8 cellular contexts compared by ENCODE assay signal in genomic region chr10:133528845-133529575, GRCh38. TPM values are rescaled to one million over a fixed set of nuclear protein-coding genes. Genes with fewer than 3 reads are reported as not detected.
DNase-seq lines count a peak whose midpoint lies in the region; ATAC-seq, FAIRE-seq and TF ChIP-seq lines count a peak whose summit lies in the region.

No MANE protein-coding gene starts in this region.

- peaks cover 4% of the 10 kb centered on the region for H3K4me1 Mint-ChIP-seq in activated T-helper 1 cell treated with anti-CD3 and anti-CD28 coated beads, Interleukin-12 subunit alpha, Interleukin-12 subunit beta, Interleukin-2, Interleukin-4 antibody, amounts not matched to agents 30 ng/mL and 10 ng/mL and 1 ng/mL, durations not matched to agents 14 hours and 24 hours and 36 hours (ENCODE audit: low read depth)

- dilution Hi-C loops in keratinocyte (cut with MboI; ENCODE audit: extremely low pct_ligation_motif_present, low sequenced_read_pairs): no loop called here

- H3K27ac Mint-ChIP-seq in activated T-helper 1 cell treated with anti-CD3 and anti-CD28 coated beads, Interleukin-12 subunit alpha, Interleukin-12 subunit beta, Interleukin-2, Interleukin-4 antibody, amounts not matched to agents 30 ng/mL and 10 ng/mL and 1 ng/mL, durations not matched to agents 14 hours and 24 hours and 36 hours: no peak overlapping the region

- H3K27me3 Mint-ChIP-seq in activated T-helper 1 cell treated with anti-CD3 and anti-CD28 coated beads, Interleukin-12 subunit alpha, Interleukin-12 subunit beta, Interleukin-2, Interleukin-4 antibody, amounts not matched to agents 30 ng/mL and 10 ng/mL and 1 ng/mL, durations not matched to agents 14 hours and 24 hours and 36 hours (ENCODE audit: insufficient read depth): peaks cover 50% of the 10 kb centered on the region

- no peak overlapping the region for H3K9ac ChIP-seq in keratinocyte (ENCODE audit: control insufficient read depth, extremely low read depth, insufficient read depth, low read length)

- H3K36me3 Mint-ChIP-seq in activated T-helper 1 cell treated with anti-CD3 and anti-CD28 coated beads, Interleukin-12 subunit alpha, Interleukin-12 subunit beta, Interleukin-2, Interleukin-4 antibody, amounts not matched to agents 30 ng/mL and 10 ng/mL and 1 ng/mL, durations not matched to agents 14 hours and 24 hours and 36 hours (ENCODE audit: low read depth): no peaks in the 10 kb centered on the region

- peak overlapping the region; percentile 39 for H3K4me3 Mint-ChIP-seq in activated T-helper 1 cell treated with anti-CD3 and anti-CD28 coated beads, Interleukin-12 subunit alpha, Interleukin-12 subunit beta, Interleukin-2, Interleukin-4 antibody, amounts not matched to agents 30 ng/mL and 10 ng/mL and 1 ng/mL, durations not matched to agents 14 hours and 24 hours and 36 hours

- ATAC-seq in GM21390 (IDR thresholded peaks at IDR 0.05; ENCODE audit: unreplicated experiment): no peak
- no peak for ATAC-seq in GM21367 (IDR thresholded peaks at IDR 0.05; ENCODE audit: unreplicated experiment)
- ATAC-seq in GM18505 (IDR thresholded peaks at IDR 0.05; ENCODE audit: unreplicated experiment): no peak

- H3K27me3 ChIP-seq in ACC112 (ENCODE audit: insufficient read depth, low read length) (peaks cover 65% of the 10 kb centered on the region), keratinocyte (ENCODE audit: control insufficient read depth, extremely low read depth, insufficient read depth, low read length) (peaks cover 49% of the 10 kb centered on the region)

- DNase-seq in GM13977 (ENCODE audit: low spot score) (peak; percentile 45), keratinocyte (ENCODE audit: low read depth, low spot score) (no peak), HPDE6-E6E7 (ENCODE audit: extremely low spot score) (no peak)
- no peak for DNase-seq in activated T-helper 1 cell treated with anti-CD3 and anti-CD28 coated beads, Interleukin-12 subunit alpha, Interleukin-12 subunit beta, Interleukin-2, Interleukin-4 antibody, amounts not matched to agents 30 ng/mL and 10 ng/mL and 1 ng/mL, durations not matched to agents 14 hours and 24 hours and 36 hours (ENCODE audit: low spot score)

- FAIRE-seq in keratinocyte (lab: Jason Lieb, UNC): no peak

- H3K9me3 ChIP-seq in keratinocyte (ENCODE audit: control insufficient read depth, low read depth, low read length): no peaks in the 10 kb centered on the region

- H3K27ac ChIP-seq in ACC112 (ENCODE audit: low read depth, low read length): no peak overlapping the region
- no peak overlapping the region for H3K27ac ChIP-seq in keratinocyte (ENCODE audit: control insufficient read depth, insufficient read depth, low read length)

- H4K20me1 ChIP-seq in keratinocyte (ENCODE audit: control insufficient read depth, extremely low read depth, insufficient read depth, low read length): no peaks in the 10 kb centered on the region

- H3K36me3 ChIP-seq in ACC112 (ENCODE audit: insufficient read depth, low read length) (no peaks in the 10 kb centered on the region), keratinocyte (ENCODE audit: control insufficient read depth in 2 of 2, extremely low read depth in 1 of 2, insufficient read depth in 2 of 2, low read length in 2 of 2) (no peaks in the 10 kb centered on the region)

- intact Hi-C loops in activated T-helper 1 cell treated with anti-CD3 and anti-CD28 coated beads, Interleukin-12 subunit alpha, Interleukin-12 subunit beta, Interleukin-2, Interleukin-4 antibody, amounts not matched to agents 30 ng/mL and 10 ng/mL and 1 ng/mL, durations not matched to agents 14 hours and 24 hours and 36 hours (cut with micrococcal nuclease): no loop called here

- H3K9me3 Mint-ChIP-seq in activated T-helper 1 cell treated with anti-CD3 and anti-CD28 coated beads, Interleukin-12 subunit alpha, Interleukin-12 subunit beta, Interleukin-2, Interleukin-4 antibody, amounts not matched to agents 30 ng/mL and 10 ng/mL and 1 ng/mL, durations not matched to agents 14 hours and 24 hours and 36 hours: no peaks in the 10 kb centered on the region

- no peak overlapping the region for H2AFZ ChIP-seq in ACC112 (ENCODE audit: low read length, unreplicated experiment)
- no peak overlapping the region for H2AFZ ChIP-seq in keratinocyte (ENCODE audit: control insufficient read depth, low read length)

- no peaks in the 10 kb centered on the region for H3K9me1 ChIP-seq in keratinocyte (ENCODE audit: control insufficient read depth, extremely low read depth, insufficient read depth, low read length)

- in situ Hi-C loops in GM13977 (cut with MboI; ENCODE audit: low pct_unique_long_range_greater_than_20kb, low sequenced_read_pairs, unreplicated experiment): no loop called here

- H3K4me3 ChIP-seq in ACC112 (ENCODE audit: low read depth, low read length) (peak overlapping the region; percentile 40), keratinocyte (ENCODE audit: control insufficient read depth in 2 of 3, extremely low read depth in 1 of 3, insufficient read depth in 2 of 3, low read depth in 1 of 3, low read length in 3 of 3) (peak overlapping the region in 2 of 3 experiments; percentile 34 to 36)

- TF ChIP-seq CTCF in GM13977 (IDR thresholded peaks at IDR 0.05; ENCODE audit: extremely low read depth, insufficient read depth, missing control alignments) (no peak), keratinocyte (optimal IDR thresholded peaks at IDR 0.05 in 1 of 3, IDR thresholded peaks at IDR 0.05 in 1 of 3, conservative IDR thresholded peaks at IDR 0.05 in 1 of 3; ENCODE audit: extremely low read depth in 1 of 3, insufficient read depth in 2 of 3, low read length in 3 of 3) (no peak)

- TF ChIP-seq POLR2A in GM18505 (IDR thresholded peaks at IDR 0.05; ENCODE audit: borderline replicate concordance, extremely low read depth, insufficient read depth, insufficient read length): no peak

- H3K79me2 ChIP-seq in ACC112 (ENCODE audit: control insufficient read depth, insufficient read depth, low read length, unreplicated experiment) (no peaks in the 10 kb centered on the region), keratinocyte (ENCODE audit: control insufficient read depth, insufficient read depth, low read length) (no peaks in the 10 kb centered on the region)

- no peaks in the 10 kb centered on the region for H3K4me1 ChIP-seq in ACC112 (ENCODE audit: control insufficient read depth, insufficient read depth, low read length, unreplicated experiment)
- no peaks in the 10 kb centered on the region for H3K4me1 ChIP-seq in keratinocyte (ENCODE audit: control insufficient read depth, extremely low read depth, insufficient read depth, low read length)

- peak overlapping the region; percentile 51 for H3K4me2 ChIP-seq in keratinocyte (ENCODE audit: control insufficient read depth, extremely low read depth, insufficient read depth, low read depth, low read length)

RNA-seq across cellular contexts. Expression of gene CYP2E1, which starts 1.8 kb away (rescaled TPM):
- 0.52 TPM in 1 of 2 replicates, not detected in the other for total RNA-seq in activated T-helper 1 cell treated with anti-CD3 and anti-CD28 coated beads, Interleukin-12 subunit alpha, Interleukin-12 subunit beta, Interleukin-2, Interleukin-4 antibody, amounts not matched to agents 30 ng/mL and 10 ng/mL and 1 ng/mL, durations not matched to agents 14 hours and 24 hours and 36 hours
- polyA plus RNA-seq in keratinocyte: 0.73 to 0.77 TPM (median 0.77 TPM) in 3 replicates
- polyA plus RNA-seq in keratinocyte (2011; ENCODE audit: low read depth): 1.2 TPM
- polyA plus RNA-seq in keratinocyte (2011; cell fraction: cytosol; rRNA removed): 0.83 and 0.91 TPM in 2 replicates
- 3.1 and 4.6 TPM in 2 replicates for polyA plus RNA-seq in keratinocyte (2011; cell fraction: nucleus; rRNA removed)
- polyA plus RNA-seq in keratinocyte (2012; ENCODE audit: low replicate concordance): 0.52 and 1.3 TPM in 2 replicates
- polyA minus RNA-seq in keratinocyte: 0.49 to 0.77 TPM in 2 of 3 replicates, not detected in the other
- not detected for polyA minus RNA-seq in keratinocyte (2011; cell fraction: cytosol; rRNA and poly(A)+ RNA removed)
- 1.1 and 1.2 TPM in 2 replicates for polyA minus RNA-seq in keratinocyte (2011; cell fraction: nucleus; rRNA and poly(A)+ RNA removed)

RNA-seq across cellular contexts. Expression of gene SYCE1, which starts 36.4 kb away (rescaled TPM):
- total RNA-seq in activated T-helper 1 cell treated with anti-CD3 and anti-CD28 coated beads, Interleukin-12 subunit alpha, Interleukin-12 subunit beta, Interleukin-2, Interleukin-4 antibody, amounts not matched to agents 30 ng/mL and 10 ng/mL and 1 ng/mL, durations not matched to agents 14 hours and 24 hours and 36 hours: 0.24 and 0.34 TPM in 2 replicates
- polyA plus RNA-seq in keratinocyte: not detected in 3 replicates
- polyA plus RNA-seq in keratinocyte (2011; ENCODE audit: low read depth): not detected
- not detected in 2 replicates for polyA plus RNA-seq in keratinocyte (2011; cell fraction: cytosol; rRNA removed)
- polyA plus RNA-seq in keratinocyte (2011; cell fraction: nucleus; rRNA removed): not detected in 2 replicates
- not detected in 2 replicates for polyA plus RNA-seq in keratinocyte (2012; ENCODE audit: low replicate concordance)
- not detected in 3 replicates for polyA minus RNA-seq in keratinocyte
- polyA minus RNA-seq in keratinocyte (2011; cell fraction: cytosol; rRNA and poly(A)+ RNA removed): not detected
- not detected in 2 replicates for polyA minus RNA-seq in keratinocyte (2011; cell fraction: nucleus; rRNA and poly(A)+ RNA removed)
